In the genomic region with DNA sequence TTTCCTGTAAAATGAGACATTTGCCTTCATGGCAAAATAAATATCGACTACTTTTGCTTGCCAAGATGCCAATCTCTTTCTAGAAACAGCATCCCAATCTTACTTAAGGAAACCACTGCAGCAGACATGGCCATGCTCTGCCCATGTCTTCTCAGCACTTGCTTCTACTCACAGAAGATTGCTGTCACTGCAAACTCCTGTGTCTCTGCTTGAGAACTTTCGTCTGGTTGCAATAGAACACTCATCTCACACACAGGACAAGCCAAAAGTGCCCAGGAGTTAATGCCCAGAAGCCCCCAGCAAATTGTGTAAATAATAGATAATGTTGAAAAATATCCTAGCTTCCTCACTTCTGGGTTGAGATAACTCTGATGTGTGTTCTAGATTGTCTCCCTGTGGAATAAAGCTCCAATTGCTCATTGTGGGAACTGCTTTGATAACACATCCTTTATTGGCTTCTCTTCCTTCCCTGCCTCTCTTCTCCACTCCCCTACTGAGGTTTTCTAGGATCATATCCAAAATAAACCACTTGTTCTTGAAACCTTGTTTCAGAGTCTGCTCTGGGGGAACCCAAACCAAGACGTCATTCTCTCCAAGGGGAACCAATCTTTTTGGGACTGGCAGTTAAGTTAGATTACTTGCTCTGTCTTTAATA, we compare ENCODE assay signal across 15 cellular contexts.
"Had no signal": no experiment of that assay in that cellular context is flagged by ENCODE, and none has a peak within 500 bp of the region (broad histone marks: within the 10 kb centered on the region; RNA-seq: fewer than 3 reads in every experiment).

No MANE protein-coding gene starts in this region.

- H3K9me3 Mint-ChIP-seq: activated CD4-positive, alpha-beta memory T cell treated with anti-CD3 and anti-CD28 coated beads for 36 hours; activated naive CD4-positive, alpha-beta T cell treated with anti-CD3 and anti-CD28 coated beads, Interleukin-2, amount 10 ng/mL, durations not matched to agents 7 days and 5 days; nephron; stimulated activated naive CD8-positive, alpha-beta T cell treated with anti-CD3 and anti-CD28 coated beads, Interleukin-15, Interleukin-2, amounts not matched to agents 100 ng/mL and 50 ng/mL, for 24 hours had no signal

- ATAC-seq: pancreas, SK-N-SH treated with all-trans-retinoic acid at 6 μM for 48 hours had no signal

- H3K36me3 Mint-ChIP-seq: activated CD4-positive, alpha-beta memory T cell treated with anti-CD3 and anti-CD28 coated beads for 36 hours; activated naive CD4-positive, alpha-beta T cell treated with anti-CD3 and anti-CD28 coated beads, Interleukin-2, amount 10 ng/mL, durations not matched to agents 7 days and 5 days had no signal

- DNase-seq: activated CD4-positive, alpha-beta memory T cell treated with anti-CD3 and anti-CD28 coated beads for 36 hours; activated CD4-positive, alpha-beta T cell treated with anti-CD3 and anti-CD28 coated beads for 48 hours; activated effector memory CD4-positive, alpha-beta T cell treated with anti-CD3 and anti-CD28 coated beads, Interleukin-2, amount 50 U/mL, for 16 hours; activated naive CD4-positive, alpha-beta T cell treated with anti-CD3 and anti-CD28 coated beads, Interleukin-2, amount 10 ng/mL, durations not matched to agents 7 days and 5 days; activated T-cell treated with anti-CD3 and anti-CD28 coated beads, Interleukin-2, amount 50 U/mL, for 48 hours; anterior cingulate cortex; colonic mucosa; pancreas; tibial artery had no signal

- H3K4me3 ChIP-seq: breast epithelium, colonic mucosa, esophagus muscularis mucosa, pancreas, tibial artery had no signal

- H3K4me1 Mint-ChIP-seq: activated naive CD4-positive, alpha-beta T cell treated with anti-CD3 and anti-CD28 coated beads, Interleukin-2, amount 10 ng/mL, durations not matched to agents 7 days and 5 days had no signal

- H3K27ac Mint-ChIP-seq: activated CD4-positive, alpha-beta memory T cell treated with anti-CD3 and anti-CD28 coated beads for 36 hours; activated naive CD4-positive, alpha-beta T cell treated with anti-CD3 and anti-CD28 coated beads, Interleukin-2, amount 10 ng/mL, durations not matched to agents 7 days and 5 days; stimulated activated naive CD8-positive, alpha-beta T cell treated with anti-CD3 and anti-CD28 coated beads, Interleukin-15, Interleukin-2, amounts not matched to agents 100 ng/mL and 50 ng/mL, for 24 hours had no signal

- H3K27me3 ChIP-seq: breast epithelium, colonic mucosa, esophagus muscularis mucosa, neutrophil, pancreas, tibial artery had no signal

- H3K27ac ChIP-seq: breast epithelium, colonic mucosa, esophagus muscularis mucosa, neutrophil, pancreas, tibial artery had no signal

- H3K4me3 Mint-ChIP-seq: activated CD4-positive, alpha-beta memory T cell treated with anti-CD3 and anti-CD28 coated beads for 36 hours; activated naive CD4-positive, alpha-beta T cell treated with anti-CD3 and anti-CD28 coated beads, Interleukin-2, amount 10 ng/mL, durations not matched to agents 7 days and 5 days; nephron; stimulated activated naive CD8-positive, alpha-beta T cell treated with anti-CD3 and anti-CD28 coated beads, Interleukin-15, Interleukin-2, amounts not matched to agents 100 ng/mL and 50 ng/mL, for 24 hours had no signal

- H3K27me3 Mint-ChIP-seq: activated naive CD4-positive, alpha-beta T cell treated with anti-CD3 and anti-CD28 coated beads, Interleukin-2, amount 10 ng/mL, durations not matched to agents 7 days and 5 days; stimulated activated naive CD8-positive, alpha-beta T cell treated with anti-CD3 and anti-CD28 coated beads, Interleukin-15, Interleukin-2, amounts not matched to agents 100 ng/mL and 50 ng/mL, for 24 hours had no signal

- H3K36me3 ChIP-seq: breast epithelium, colonic mucosa, esophagus muscularis mucosa, neutrophil, pancreas, tibial artery had no signal

- H3K4me1 ChIP-seq: breast epithelium, colonic mucosa, esophagus muscularis mucosa, pancreas, tibial artery had no signal

- H3K9me3 ChIP-seq: breast epithelium, colonic mucosa, esophagus muscularis mucosa, neutrophil, pancreas, tibial artery had no signal
